8 cellular contexts compared by ENCODE assay signal in the genomic region with DNA sequence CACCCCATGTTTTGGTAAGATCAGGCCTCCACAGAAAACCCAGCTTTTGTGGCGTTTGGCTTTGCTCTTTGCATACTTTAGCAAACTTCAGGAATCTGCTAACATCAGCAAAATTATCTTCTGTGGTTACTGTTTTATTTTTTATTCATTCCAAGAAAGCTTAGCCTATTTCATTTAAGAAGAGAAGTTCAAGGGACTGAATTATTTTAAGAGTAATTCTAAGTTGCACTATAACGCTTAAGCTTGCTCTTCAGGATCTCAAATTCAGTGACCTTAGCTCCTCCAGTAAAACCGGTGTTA. TPM values are rescaled to one million over a fixed set of nuclear protein-coding genes. Genes with fewer than 3 reads are reported as not detected.
DNase-seq lines count a peak whose midpoint lies in the region; ATAC-seq, FAIRE-seq and TF ChIP-seq lines count a peak whose summit lies in the region.

No MANE protein-coding gene starts in this region.

- FAIRE-seq in urothelium cell line (lab: Jason Lieb, UNC): no peak

- peak overlapping the region; percentile 98 for H3K4me2 ChIP-seq in smooth muscle cell

- H3K27me3 ChIP-seq in iPS DF 6.9 (ENCODE audit: control insufficient read depth, insufficient read depth, low read length) (peaks cover 2% of the 10 kb centered on the region; the same call in 1 of the 2 replicates), smooth muscle cell (ENCODE audit: low read depth) (peaks cover 10% of the 10 kb centered on the region)

- WGBS in iPS DF 6.9 (ENCODE audit: insufficient coverage, insufficient read length): no CpG with 5 or more reads among the region's 3 CpGs
- WGBS in smooth muscle cell (ENCODE audit: low lambda C conversion rate): 43% methylated on average over 3 of the region's 3 CpGs

- DNase-seq in HFFc6: no peak
- DNase-seq in iPS DF 6.9 (ENCODE audit: low read depth, low spot score): no peak
- DNase-seq in smooth muscle cell (lab: John Stamatoyannopoulos, UW; ENCODE audit: unreplicated experiment): no peak
- no peak for DNase-seq in NCI-H1048 (lab: John Stamatoyannopoulos, UW)
- DNase-seq in NCI-H187 (lab: John Stamatoyannopoulos, UW): no peak
- no peak for DNase-seq in urothelium cell line (ENCODE audit: low spot score)

- H3K9ac ChIP-seq in smooth muscle cell (ENCODE audit: low read depth): peak overlapping the region; percentile 88

- H3K36me3 Mint-ChIP-seq in HFFc6 (ENCODE audit: low read depth): peaks cover 14% of the 10 kb centered on the region
- peaks cover 10% of the 10 kb centered on the region for H3K36me3 Mint-ChIP-seq in activated naive CD8-positive, alpha-beta T cell

- ATAC-seq in HG02588 (IDR thresholded peaks at IDR 0.05; ENCODE audit: unreplicated experiment): no peak

- peak overlapping the region; percentile 90 for H3K4me3 Mint-ChIP-seq in HFFc6
- peak overlapping the region; percentile 90 for H3K4me3 Mint-ChIP-seq in activated naive CD8-positive, alpha-beta T cell

- H4K20me1 ChIP-seq in smooth muscle cell (ENCODE audit: low read depth): no peaks in the 10 kb centered on the region

- H3K9me3 ChIP-seq in iPS DF 6.9 (ENCODE audit: control insufficient read depth, insufficient read depth, low read length): no peaks in the 10 kb centered on the region
- H3K9me3 ChIP-seq in smooth muscle cell (replicated peaks; ENCODE audit: low read depth): no peaks in the 10 kb centered on the region

- no peaks in the 10 kb centered on the region for H3K79me2 ChIP-seq in smooth muscle cell (ENCODE audit: low read depth)

- peak overlapping the region; percentile 96 for H3K27ac Mint-ChIP-seq in HFFc6
- H3K27ac Mint-ChIP-seq in activated naive CD8-positive, alpha-beta T cell: peak overlapping the region; percentile 79

- H3K9me3 Mint-ChIP-seq in HFFc6: no peaks in the 10 kb centered on the region
- no peaks in the 10 kb centered on the region for H3K9me3 Mint-ChIP-seq in activated naive CD8-positive, alpha-beta T cell (ENCODE audit: low read depth)

- TF ChIP-seq CTCF in HFFc6 (IDR thresholded peaks at IDR 0.05): no peak
- TF ChIP-seq CTCF in smooth muscle cell (IDR thresholded peaks at IDR 0.05; ENCODE audit: borderline replicate concordance, insufficient read depth, poor library complexity, severe bottlenecking): no peak

- no peak overlapping the region for H3K27ac ChIP-seq in iPS DF 6.9 (ENCODE audit: low read length)
- H3K27ac ChIP-seq in smooth muscle cell (ENCODE audit: low read depth): peak overlapping the region; percentile 87

- H3K36me3 ChIP-seq in iPS DF 6.9 (ENCODE audit: control insufficient read depth, insufficient read depth, low read length): no peaks in the 10 kb centered on the region
- H3K36me3 ChIP-seq in smooth muscle cell (ENCODE audit: low read depth): no peaks in the 10 kb centered on the region

- H3K4me3 ChIP-seq in iPS DF 6.9 (ENCODE audit: low read length): peak overlapping the region; percentile 64; the same call in 1 of the 2 replicates
- H3K4me3 ChIP-seq in smooth muscle cell: peak overlapping the region; percentile 69

- H3K4me1 ChIP-seq in iPS DF 6.9 (ENCODE audit: control insufficient read depth, insufficient read depth, low read length) (peaks cover 2% of the 10 kb centered on the region; the same call in 1 of the 2 replicates), smooth muscle cell (ENCODE audit: low read depth) (no peaks in the 10 kb centered on the region)

- no peaks in the 10 kb centered on the region for H3F3A ChIP-seq in smooth muscle cell (ENCODE audit: low read depth)

- peak overlapping the region; percentile 98 for H2AFZ ChIP-seq in smooth muscle cell (ENCODE audit: low read depth)

- H3K27me3 Mint-ChIP-seq in HFFc6 (ENCODE audit: insufficient read depth): peaks cover 2% of the 10 kb centered on the region; the same call in 1 of the 2 replicates
- no peaks in the 10 kb centered on the region for H3K27me3 Mint-ChIP-seq in activated naive CD8-positive, alpha-beta T cell

- peaks cover 33% of the 10 kb centered on the region for H3K4me1 Mint-ChIP-seq in HFFc6 (ENCODE audit: low read depth)
- H3K4me1 Mint-ChIP-seq in activated naive CD8-positive, alpha-beta T cell (ENCODE audit: low read depth): peaks cover 32% of the 10 kb centered on the region

RNA-seq across cellular contexts. Expression of gene JHY, which starts 1.1 kb away (rescaled TPM):
- 1 to 10 TPM; 5.2 to 6.4 (median 5.7) TPM for total RNA-seq in HFFc6 (2021; fragmentation: NEBNext Ultra II Directional; extraction: Animal tissue kit (Norgen Biotek cat#: 25700))
- total RNA-seq in smooth muscle cell: 3.7 and 4.0 TPM in 2 replicates
- polyA plus RNA-seq in smooth muscle cell: 4.6 and 7.4 TPM in 2 replicates

RNA-seq across cellular contexts. Expression of gene CRTAM, which starts 45.3 kb away (rescaled TPM):
- total RNA-seq in HFFc6 (2021; fragmentation: NEBNext Ultra II Directional; extraction: Animal tissue kit (Norgen Biotek cat#: 25700)): not detected
- total RNA-seq in smooth muscle cell: 1.1 TPM in 1 of 2 replicates, not detected in the other
- not detected in 2 replicates for polyA plus RNA-seq in smooth muscle cell
